Comparison of ENCODE assay signal across 8 cellular contexts in genomic region chr6:107822154-107823046, GRCh38. TPM values are rescaled to one million over a fixed set of nuclear protein-coding genes. Genes with fewer than 3 reads are reported as not detected.
DNase-seq lines count a peak whose midpoint lies in the region; ATAC-seq and TF ChIP-seq lines count a peak whose summit lies in the region.

No MANE protein-coding gene starts in this region.

- no peak overlapping the region for H2AK5ac ChIP-seq in H9 (ENCODE audit: insufficient read length, low read length)

- H3K79me2 ChIP-seq in H9 (ENCODE audit: insufficient read depth, low read length) = no peaks in the 10 kb centered on the region

- no peak overlapping the region for H3K4ac ChIP-seq in H9 (ENCODE audit: low read depth, low read length)

- CTCF ChIA-PET in CD4-positive, alpha-beta memory T cell (lab: Charles Lee; ENCODE audit: partially characterized antibody) = interaction anchor here (1.0 to 10.6 kb wide), 15 partner anchors 12 to 148 kb away, joined by 3 to 140 read pairs (median 7); no protein-coding TSS in a partner anchor
- CTCF ChIA-PET in activated CD4-positive, alpha-beta T cell treated with anti-CD3 and anti-CD28 coated beads for 36 hours (lab: Charles Lee) = interaction anchor here (0.8 to 3.7 kb wide), 18 partner anchors 10 to 1192 kb away, joined by 3 to 31 read pairs (median 4); no protein-coding TSS in a partner anchor

- H3K4me3 Mint-ChIP-seq in CD4-positive, alpha-beta memory T cell = peak overlapping the region; percentile 94 to 98 (median 96)
- H3K4me3 Mint-ChIP-seq in activated CD4-positive, alpha-beta T cell treated with anti-CD3 and anti-CD28 coated beads for 36 hours = peak overlapping the region; percentile 87
- H3K4me3 Mint-ChIP-seq in immature natural killer cell = peak overlapping the region; percentile 86 to 98 (median 87)
- H3K4me3 Mint-ChIP-seq in H9 = no peak overlapping the region

- H4K20me1 ChIP-seq in H9 (ENCODE audit: control insufficient read depth, insufficient read depth, insufficient read length) = no peaks in the 10 kb centered on the region

- H2BK20ac ChIP-seq in H9 (ENCODE audit: low read depth, low read length, poor library complexity, severe bottlenecking) = no peak overlapping the region

- intact Hi-C loops in CD4-positive, alpha-beta memory T cell (cut with micrococcal nuclease) = loop anchor here (2.0 to 5.0 kb wide), 2 partner anchors 36 to 135 kb away; partner anchors contain the start of gene SEC63
- intact Hi-C loops in activated CD4-positive, alpha-beta T cell treated with anti-CD3 and anti-CD28 coated beads for 36 hours (cut with DNase I, micrococcal nuclease) = loop anchor here (1.0 to 10.0 kb wide), 9 partner anchors 26 to 1725 kb away; partner anchors contain the start of gene CD164 (in 1 of the 2)
- intact Hi-C loops in tibial artery (cut with DNase I; ENCODE audit: low total_unique reads) = no loop called here

- H3K36me3 ChIP-seq in CD4-positive, alpha-beta memory T cell (ENCODE audit: insufficient read depth, low read length) = no peaks in the 10 kb centered on the region
- H3K36me3 ChIP-seq in tibial artery = no peaks in the 10 kb centered on the region

- H4K5ac ChIP-seq in H9 (ENCODE audit: insufficient read length, low read depth, low read length) = no peak overlapping the region

- peaks cover 0 to 6% (median 0%) of the 10 kb centered on the region in 8 donors for H3K9me3 Mint-ChIP-seq in CD4-positive, alpha-beta memory T cell
- H3K9me3 Mint-ChIP-seq in activated CD4-positive, alpha-beta T cell treated with anti-CD3 and anti-CD28 coated beads for 36 hours (ENCODE audit: low read depth) = no peaks in the 10 kb centered on the region
- H3K9me3 Mint-ChIP-seq in immature natural killer cell (no peaks in the 10 kb centered on the region), H9 (no peaks in the 10 kb centered on the region)

- POLR2A ChIA-PET in CD4-positive, alpha-beta memory T cell (lab: Charles Lee; ENCODE audit: partially characterized antibody) = interaction anchor here (0.6 to 11.9 kb wide), 19 partner anchors 9 to 736 kb away, joined by 3 to 270 read pairs (median 18); partner anchors contain the start of genes PDSS2 and SEC63
- POLR2A ChIA-PET in activated CD4-positive, alpha-beta T cell treated with anti-CD3 and anti-CD28 coated beads for 36 hours (lab: Charles Lee) = interaction anchor here (0.6 to 1.9 kb wide), 8 partner anchors 14 to 1733 kb away, joined by 3 to 30 read pairs (median 4); no protein-coding TSS in a partner anchor

- H2BK15ac ChIP-seq in H9 (ENCODE audit: low read depth, low read length) = no peak overlapping the region

- H3K23ac ChIP-seq in H9 (ENCODE audit: insufficient read length, low read depth, low read length) = no peak overlapping the region

- peak; percentile 59 for ATAC-seq in HG02588 (IDR thresholded peaks at IDR 0.05; ENCODE audit: unreplicated experiment)
- ATAC-seq in activated CD4-positive, alpha-beta T cell treated with anti-CD3 and anti-CD28 coated beads for 36 hours = peak; percentile 21
- no peak for ATAC-seq in foreskin keratinocyte
- no peak for ATAC-seq in HG02970 (IDR thresholded peaks at IDR 0.05; ENCODE audit: low FRiP score, unreplicated experiment)

- no peak overlapping the region for H4K8ac ChIP-seq in H9 (replicated peaks; ENCODE audit: insufficient read length, low read depth, low read length)

- no peaks in the 10 kb centered on the region for H3K79me1 ChIP-seq in H9 (ENCODE audit: insufficient read depth, low read depth, low read length, poor library complexity, severe bottlenecking)

- H4K91ac ChIP-seq in H9 (ENCODE audit: insufficient read length, low read depth, low read length) = no peak overlapping the region

- no peak overlapping the region for H2AFZ ChIP-seq in H9 (ENCODE audit: low read length)

- H3K36me3 Mint-ChIP-seq in CD4-positive, alpha-beta memory T cell = peaks cover 26 to 32% of the 10 kb centered on the region in 2 donors
- peaks cover 3% of the 10 kb centered on the region for H3K36me3 Mint-ChIP-seq in activated CD4-positive, alpha-beta T cell treated with anti-CD3 and anti-CD28 coated beads for 36 hours (ENCODE audit: low read depth)
- peaks cover 0 to 4% (median 0%) of the 10 kb centered on the region in 3 donors for H3K36me3 Mint-ChIP-seq in immature natural killer cell
- H3K36me3 Mint-ChIP-seq in H9 (ENCODE audit: insufficient read depth in 1 of 3, low read depth in 3 of 3) = no peaks in the 10 kb centered on the region

- H3K9ac ChIP-seq in H9 (ENCODE audit: extremely low read depth, insufficient read length, low read length) = no peak overlapping the region

- H3K27ac Mint-ChIP-seq in CD4-positive, alpha-beta memory T cell = peak overlapping the region; percentile 99 to 100 (median 99)
- H3K27ac Mint-ChIP-seq in activated CD4-positive, alpha-beta T cell treated with anti-CD3 and anti-CD28 coated beads for 36 hours = peak overlapping the region; percentile 98
- H3K27ac Mint-ChIP-seq in immature natural killer cell = peak overlapping the region; percentile 93 to 100 (median 98)
- H3K27ac Mint-ChIP-seq in H9 = no peak overlapping the region

- H3K23me2 ChIP-seq in H9 (ENCODE audit: insufficient read length, low read depth, low read length, poor library complexity, severe bottlenecking) = no peaks in the 10 kb centered on the region

- H3K4me2 ChIP-seq in H9 (ENCODE audit: insufficient read depth, insufficient read length, low read length) = no peak overlapping the region

- peak overlapping the region; percentile 54 to 68 for H3K4me3 ChIP-seq in CD4-positive, alpha-beta memory T cell (ENCODE audit: low read length in 2 of 2)
- no peak overlapping the region for H3K4me3 ChIP-seq in tibial artery

- no peak overlapping the region for H2BK12ac ChIP-seq in H9 (ENCODE audit: insufficient read length, low read depth, low read length)

- peaks cover 52 to 74% (median 60%) of the 10 kb centered on the region in 4 donors for H3K4me1 Mint-ChIP-seq in CD4-positive, alpha-beta memory T cell
- peaks cover 70% of the 10 kb centered on the region for H3K4me1 Mint-ChIP-seq in activated CD4-positive, alpha-beta T cell treated with anti-CD3 and anti-CD28 coated beads for 36 hours
- H3K4me1 Mint-ChIP-seq in immature natural killer cell = peaks cover 73 to 84% of the 10 kb centered on the region in 2 donors
- H3K4me1 Mint-ChIP-seq in H9 = peaks cover 20 to 34% of the 10 kb centered on the region in 2 experiments

- H3K18ac ChIP-seq in H9 (ENCODE audit: insufficient read length, low read depth, low read length) = no peak overlapping the region

- H3K27me3 Mint-ChIP-seq in CD4-positive, alpha-beta memory T cell = peaks cover 0 to 3% of the 10 kb centered on the region in 2 donors
- H3K27me3 Mint-ChIP-seq in activated CD4-positive, alpha-beta T cell treated with anti-CD3 and anti-CD28 coated beads for 36 hours = no peaks in the 10 kb centered on the region
- peaks cover 20 to 26% (median 23%) of the 10 kb centered on the region in 3 donors for H3K27me3 Mint-ChIP-seq in immature natural killer cell (ENCODE audit: low read depth in 3 of 3)
- H3K27me3 Mint-ChIP-seq in H9 (ENCODE audit: low read depth) = no peaks in the 10 kb centered on the region

- H3K14ac ChIP-seq in H9 (ENCODE audit: insufficient read depth, low read length) = no peak overlapping the region

- no CpG with 5 or more reads among the region's 9 CpGs for WGBS in H9 (ENCODE audit: extremely low coverage, insufficient read length, low lambda C conversion rate)

- DNase-seq in CD4-positive, alpha-beta memory T cell = peak; percentile 67 to 85 (median 77)
- peak; percentile 68 for DNase-seq in activated CD4-positive, alpha-beta T cell treated with anti-CD3 and anti-CD28 coated beads for 36 hours
- DNase-seq in immature natural killer cell (peak; percentile 65 to 73 (median 69)), H9 (no peak), foreskin keratinocyte (no peak), tibial artery (no peak)

- H3K27ac ChIP-seq in CD4-positive, alpha-beta memory T cell (ENCODE audit: low read depth, low read length) = peak overlapping the region; percentile 97
- H3K27ac ChIP-seq in H9 (ENCODE audit: insufficient read length, low read depth, low read length) (no peak overlapping the region), foreskin keratinocyte (no peak overlapping the region), tibial artery (no peak overlapping the region)

- H3K56ac ChIP-seq in H9 (ENCODE audit: insufficient read length, low read depth, low read length) = no peak overlapping the region

- peaks cover 55% of the 10 kb centered on the region for H3K4me1 ChIP-seq in CD4-positive, alpha-beta memory T cell (ENCODE audit: insufficient read depth, low read length)
- H3K4me1 ChIP-seq in H9 (ENCODE audit: insufficient read depth, low read length) (peaks cover 2% of the 10 kb centered on the region; the same call in 1 of the 2 replicates), foreskin keratinocyte (peaks cover 20% of the 10 kb centered on the region), tibial artery (peaks cover 0 to 13% (median 6%) of the 10 kb centered on the region in 4 donors)

- H3K9me3 ChIP-seq in CD4-positive, alpha-beta memory T cell (ENCODE audit: control insufficient read depth in 1 of 2, low read length in 2 of 2) = no peaks in the 10 kb centered on the region
- H3K9me3 ChIP-seq in H9 (ENCODE audit: control insufficient read depth, low read depth, low read length) = no peaks in the 10 kb centered on the region
- H3K9me3 ChIP-seq in tibial artery = no peaks in the 10 kb centered on the region

- no peak overlapping the region for H2BK120ac ChIP-seq in H9 (ENCODE audit: low read depth, low read length, poor library complexity, severe bottlenecking)

- H3K27me3 ChIP-seq in CD4-positive, alpha-beta memory T cell (ENCODE audit: insufficient read depth, low read length) = no peaks in the 10 kb centered on the region
- H3K27me3 ChIP-seq in H9 (ENCODE audit: insufficient read depth, low read length) (no peaks in the 10 kb centered on the region), foreskin keratinocyte (peaks cover 15% of the 10 kb centered on the region), tibial artery (peaks cover 0 to 30% of the 10 kb centered on the region in 2 donors)

- no peak overlapping the region for H3T11ph ChIP-seq in H9 (ENCODE audit: low read length)

- H2BK5ac ChIP-seq in H9 (ENCODE audit: insufficient read length, low read length) = no peak overlapping the region

- no peak for TF ChIP-seq CTCF in H9 (conservative IDR thresholded peaks at IDR 0.05)
- no peak for TF ChIP-seq CTCF in foreskin keratinocyte (conservative IDR thresholded peaks at IDR 0.05)
- no peak for TF ChIP-seq CTCF in tibial artery (IDR thresholded peaks at IDR 0.05)

RNA-seq across cellular contexts. Expression of gene SCML4, which starts 1.7 kb away (rescaled TPM):
- total RNA-seq in CD4-positive, alpha-beta memory T cell = 10 to 100 TPM; 85.2 to 90.2 TPM
- 100 to 1,000 TPM in 1 of 2 donors, 10 to 100 TPM in 1; 78.9 to 105 TPM for polyA plus RNA-seq in CD4-positive, alpha-beta memory T cell
- total RNA-seq in activated CD4-positive, alpha-beta T cell treated with anti-CD3 and anti-CD28 coated beads for 36 hours = 10 to 100 TPM in 1 of 2 experiments, 1 to 10 TPM in 1; 9.0 to 11.0 TPM
- polyA plus RNA-seq in immature natural killer cell (10 to 100 TPM; 16.6 to 40.2 (median 21.8) TPM), foreskin keratinocyte (not detected in 2 replicates)
- total RNA-seq in H9 (2021) (not detected in 2 replicates), foreskin keratinocyte (not detected in 2 replicates)

Comparison
In these comparisons a context has a peak if more than half of its experiments do, and no peak if none do; other contexts are left out.
1. DNase-seq: peak in CD4-positive, alpha-beta memory T cell (5 of 5), activated CD4-positive, alpha-beta T cell treated with anti-CD3 and anti-CD28 coated beads for 36 hours (single experiment) and immature natural killer cell (3 of 3); none in H9 (single experiment), foreskin keratinocyte (0 of 2) and tibial artery (0 of 2).
2. H3K4me3 ChIP-seq: peak in CD4-positive, alpha-beta memory T cell (2 of 2); none in tibial artery (0 of 2).
3. H3K27ac Mint-ChIP-seq: peak in CD4-positive, alpha-beta memory T cell (7 of 7), activated CD4-positive, alpha-beta T cell treated with anti-CD3 and anti-CD28 coated beads for 36 hours (single experiment) and immature natural killer cell (6 of 6); none in H9 (0 of 3).
4. H3K4me3 Mint-ChIP-seq: peak in CD4-positive, alpha-beta memory T cell (8 of 8), activated CD4-positive, alpha-beta T cell treated with anti-CD3 and anti-CD28 coated beads for 36 hours (single experiment) and immature natural killer cell (5 of 5); none in H9 (0 of 2).
5. ATAC-seq: peak in HG02588 (single experiment) and activated CD4-positive, alpha-beta T cell treated with anti-CD3 and anti-CD28 coated beads for 36 hours (single experiment); none in foreskin keratinocyte (single experiment) and HG02970 (single experiment).